In the genomic region with DNA sequence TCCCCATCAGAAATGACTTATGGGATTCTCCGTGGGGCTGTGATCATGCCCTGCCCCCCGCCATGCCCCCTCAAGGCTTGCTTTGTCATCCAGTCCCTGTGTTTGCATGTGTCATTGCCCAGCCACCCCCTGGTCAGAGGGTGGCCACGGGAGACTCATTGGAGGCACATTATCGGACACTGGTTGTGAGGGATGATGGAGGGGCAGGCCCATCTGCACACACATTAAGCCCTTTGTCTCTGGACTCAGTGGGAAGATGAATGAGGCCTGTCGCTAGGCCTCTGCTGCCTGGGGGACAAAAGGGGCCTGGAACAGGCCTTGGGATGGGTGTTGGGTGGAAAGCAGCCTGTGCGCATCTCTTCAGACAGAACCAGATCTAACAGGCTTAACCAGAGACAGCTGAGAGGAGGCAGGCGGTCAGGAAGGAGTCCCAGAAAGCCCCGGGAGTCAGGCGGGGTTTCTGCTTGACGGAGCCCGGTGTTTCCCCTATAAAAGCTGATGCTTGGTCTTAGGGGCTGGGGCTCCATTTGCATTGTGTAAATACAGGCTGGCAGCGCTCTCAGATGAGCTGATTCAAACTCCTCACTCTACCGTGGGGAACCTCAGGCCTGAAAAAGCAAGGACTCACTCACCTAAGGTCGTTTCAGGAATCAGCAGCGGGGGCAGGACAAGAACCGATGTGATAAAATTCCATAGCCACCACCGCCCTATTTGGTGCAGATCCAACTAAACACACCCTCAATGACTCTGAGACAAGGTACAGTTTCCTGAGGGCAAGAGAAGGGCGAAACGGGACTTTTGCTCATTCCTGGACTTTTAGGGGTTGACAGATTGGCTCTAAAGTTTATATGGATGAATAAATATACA, we compare ENCODE assay signal across 13 cellular contexts. TPM values are rescaled to one million over a fixed set of nuclear protein-coding genes. Genes with fewer than 3 reads are reported as not detected.
DNase-seq lines count a peak whose midpoint lies in the region; ATAC-seq, FAIRE-seq and TF ChIP-seq lines count a peak whose summit lies in the region.
"Had no signal": no experiment of that assay in that cellular context is flagged by ENCODE, and none has a peak within 500 bp of the region (broad histone marks: within the 10 kb centered on the region; RNA-seq: fewer than 3 reads in every experiment).

No MANE protein-coding gene starts in this region.

- H3K4me1 Mint-ChIP-seq in activated CD8-positive, alpha-beta T cell treated with anti-CD3 and anti-CD28 coated beads, Interleukin-2, amount 10 ng/mL, durations not matched to agents 7 days and 5 days (ENCODE audit: low read depth) = no peaks in the 10 kb centered on the region

- ATAC-seq in GM18861 (IDR thresholded peaks at IDR 0.05; ENCODE audit: unreplicated experiment) (peak; percentile 66), HG03045 (IDR thresholded peaks at IDR 0.05; ENCODE audit: unreplicated experiment) (no peak), HG02973 (IDR thresholded peaks at IDR 0.05; ENCODE audit: unreplicated experiment) (no peak)
- ATAC-seq in activated CD8-positive, alpha-beta T cell treated with anti-CD3 and anti-CD28 coated beads, Interleukin-2, amount 10 ng/mL, durations not matched to agents 7 days and 5 days = no peak
- ATAC-seq: activated T-cell treated with anti-CD3 and anti-CD28 coated beads, Interleukin-2, amount 50 U/mL, for 4 hours had no signal

- no peak overlapping the region for H3K4me3 ChIP-seq in epithelial cell of esophagus (ENCODE audit: low read length)
- H3K4me3 ChIP-seq: testis had no signal

- H3K4me3 Mint-ChIP-seq in activated CD8-positive, alpha-beta T cell treated with anti-CD3 and anti-CD28 coated beads, Interleukin-2, amount 10 ng/mL, durations not matched to agents 7 days and 5 days = no peak overlapping the region
- H3K4me3 Mint-ChIP-seq: activated T-cell treated with anti-CD3 and anti-CD28 coated beads, Interleukin-2, amount 50 U/mL, for 4 hours had no signal

- H3K9me3 Mint-ChIP-seq in activated CD8-positive, alpha-beta T cell treated with anti-CD3 and anti-CD28 coated beads, Interleukin-2, amount 10 ng/mL, durations not matched to agents 7 days and 5 days (ENCODE audit: insufficient read depth) = no peaks in the 10 kb centered on the region
- H3K9me3 Mint-ChIP-seq: activated T-cell treated with anti-CD3 and anti-CD28 coated beads, Interleukin-2, amount 50 U/mL, for 4 hours had no signal

- DNase-seq in NCI-H1092 treated with DMSO at 0.1 percent for 48 hours (lab: John Stamatoyannopoulos, UW) (peak; percentile 39), epithelial cell of esophagus (ENCODE audit: low read depth) (peak; percentile 34), nucleus accumbens (lab: John Stamatoyannopoulos, UW) (peak in 53 of 56 donors; percentile 11 to 90 (median 66)), D721Med (ENCODE audit: insufficient read length, low spot score) (no peak)
- DNase-seq in activated CD8-positive, alpha-beta T cell treated with anti-CD3 and anti-CD28 coated beads, Interleukin-2, amount 10 ng/mL, durations not matched to agents 7 days and 5 days = no peak
- DNase-seq: activated T-cell treated with anti-CD3 and anti-CD28 coated beads, Interleukin-2, amount 50 U/mL, for 4 hours; NCI-H1105; testis had no signal

- no peaks in the 10 kb centered on the region for H3K36me3 Mint-ChIP-seq in activated CD8-positive, alpha-beta T cell treated with anti-CD3 and anti-CD28 coated beads, Interleukin-2, amount 10 ng/mL, durations not matched to agents 7 days and 5 days (ENCODE audit: low read depth)

- no peak for FAIRE-seq in D721Med (lab: Jason Lieb, UNC)
- FAIRE-seq: kidney had no signal

- POLR2A ChIA-PET in activated CD8-positive, alpha-beta T cell treated with anti-CD3 and anti-CD28 coated beads, Interleukin-2, amount 10 ng/mL, durations not matched to agents 7 days and 5 days (lab: Charles Lee) = no interaction called here

- TF ChIP-seq CTCF in epithelial cell of esophagus (IDR thresholded peaks at IDR 0.05; ENCODE audit: insufficient read depth, low read depth, low read length, missing control alignments) = no peak
- TF ChIP-seq CTCF in D721Med (IDR thresholded peaks at IDR 0.05; ENCODE audit: insufficient read depth, missing control alignments) = no peak

- no peaks in the 10 kb centered on the region for H3K27me3 Mint-ChIP-seq in activated CD8-positive, alpha-beta T cell treated with anti-CD3 and anti-CD28 coated beads, Interleukin-2, amount 10 ng/mL, durations not matched to agents 7 days and 5 days (ENCODE audit: low read depth)

- H3K27ac Mint-ChIP-seq in activated CD8-positive, alpha-beta T cell treated with anti-CD3 and anti-CD28 coated beads, Interleukin-2, amount 10 ng/mL, durations not matched to agents 7 days and 5 days = no peak overlapping the region

- CTCF ChIA-PET in activated CD8-positive, alpha-beta T cell treated with anti-CD3 and anti-CD28 coated beads, Interleukin-2, amount 10 ng/mL, durations not matched to agents 7 days and 5 days (lab: Charles Lee) = interaction anchor here (1.3 to 1.4 kb wide), 2 partner anchors 106 to 107 kb away, joined by 4 read pairs; no protein-coding TSS in a partner anchor

RNA-seq across cellular contexts. Expression of a gene that starts 17.0 kb away (rescaled TPM):
- 10 to 100 TPM; 47.4 to 50.3 TPM for total RNA-seq in activated CD8-positive, alpha-beta T cell treated with anti-CD3 and anti-CD28 coated beads, Interleukin-2, amount 10 ng/mL, durations not matched to agents 7 days and 5 days

RNA-seq across cellular contexts. Expression of a gene that starts 23.7 kb away (rescaled TPM):
- not detected for total RNA-seq in activated CD8-positive, alpha-beta T cell treated with anti-CD3 and anti-CD28 coated beads, Interleukin-2, amount 10 ng/mL, durations not matched to agents 7 days and 5 days
- total RNA-seq: activated T-cell treated with anti-CD3 and anti-CD28 coated beads, Interleukin-2, amount 50 U/mL, for 4 hours; dermis microvascular lymphatic vessel endothelial cell; kidney had no signal

RNA-seq across cellular contexts. Expression of a gene that starts 52.1 kb away (rescaled TPM):
- 10 to 100 TPM; 29.7 TPM for total RNA-seq in activated CD8-positive, alpha-beta T cell treated with anti-CD3 and anti-CD28 coated beads, Interleukin-2, amount 10 ng/mL, durations not matched to agents 7 days and 5 days

Comparison
In these comparisons a context has a peak if more than half of its experiments do, and no peak if none do; other contexts are left out.
1. DNase-seq: peak in NCI-H1092 treated with DMSO at 0.1 percent for 48 hours (single experiment), epithelial cell of esophagus (single experiment) and nucleus accumbens (53 of 56); none in D721Med (single experiment) and activated CD8-positive, alpha-beta T cell treated with anti-CD3 and anti-CD28 coated beads, Interleukin-2, amount 10 ng/mL, durations not matched to agents 7 days and 5 days (single experiment).